8 cellular contexts compared by ENCODE assay signal in genomic region chr5:140114341-140115185, GRCh38. TPM values are rescaled to one million over a fixed set of nuclear protein-coding genes. Genes with fewer than 3 reads are reported as not detected.
A peak's percentile ranks its signal among the peaks of the same experiment; 100 is the strongest.
DNase-seq lines count a peak whose midpoint lies in the region; ATAC-seq and TF ChIP-seq lines count a peak whose summit lies in the region.

No MANE protein-coding gene starts in this region.

- peak overlapping the region; percentile 91 for H3K4me2 ChIP-seq in OCI-LY3 (ENCODE audit: low read length)

- peaks cover 35% of the 10 kb centered on the region for H3K4me1 Mint-ChIP-seq in neural crest cell

- H3K36me3 Mint-ChIP-seq in neural crest cell (ENCODE audit: low read depth) = peaks cover 4% of the 10 kb centered on the region

- H3K36me3 ChIP-seq in OCI-LY3 (replicated peaks; ENCODE audit: low read depth, low read length) = no peaks in the 10 kb centered on the region
- H3K36me3 ChIP-seq in aorta (ENCODE audit: control insufficient read depth in 1 of 2, insufficient read depth in 2 of 2, low read length in 1 of 2) = no peaks in the 10 kb centered on the region

- ATAC-seq in GM18870 (IDR thresholded peaks at IDR 0.05; ENCODE audit: unreplicated experiment) = peak; percentile 21
- ATAC-seq in HG03135 (IDR thresholded peaks at IDR 0.05; ENCODE audit: unreplicated experiment) = peak; percentile 30
- ATAC-seq in aorta (ENCODE audit: low FRiP score) = peak; percentile 70

- H3K9me3 ChIP-seq in OCI-LY3 (ENCODE audit: insufficient read depth, low read length) (no peaks in the 10 kb centered on the region), aorta (ENCODE audit: control insufficient read depth, low read length) (no peaks in the 10 kb centered on the region)

- peaks cover 76% of the 10 kb centered on the region for H3K27me3 Mint-ChIP-seq in neural crest cell (ENCODE audit: low read depth)

- H3K27ac ChIP-seq in OCI-LY3 (ENCODE audit: low read length) (peak overlapping the region; percentile 52), aorta (ENCODE audit: low read depth in 1 of 2, low read length in 2 of 2) (peak overlapping the region; percentile 49 to 62)

- DNase-seq in Ammon's horn (ENCODE audit: low spot score) (peak; percentile 50), foreskin fibroblast (peak; percentile 54 to 79), neural crest cell (ENCODE audit: low read depth, low spot score) (peak; percentile 49), aorta (peak; percentile 79 to 88)
- peak; percentile 79 for DNase-seq in activated effector memory CD4-positive, alpha-beta T cell treated with anti-CD3 and anti-CD28 coated beads, Interleukin-2, amount 50 U/mL, for 16 hours

- 10 to 11% methylated on average over 59 to 65 of the region's 65 CpGs for WGBS in aorta, 2 donors

- TF ChIP-seq CTCF in OCI-LY3 (IDR thresholded peaks at IDR 0.05; ENCODE audit: low read depth, low read length) (no peak), foreskin fibroblast (IDR thresholded peaks at IDR 0.05; ENCODE audit: low read depth, low read length) (no peak), neural crest cell (conservative IDR thresholded peaks at IDR 0.05) (no peak)

- peak overlapping the region; percentile 97 for H3K4me3 ChIP-seq in OCI-LY3 (ENCODE audit: low read length)
- peak overlapping the region; percentile 72 to 74 for H3K4me3 ChIP-seq in foreskin fibroblast (ENCODE audit: low read depth in 1 of 2, low read length in 2 of 2)
- H3K4me3 ChIP-seq in aorta (ENCODE audit: low read length in 2 of 2) = peak overlapping the region; percentile 76 to 77

- H3K9me3 Mint-ChIP-seq in neural crest cell = no peaks in the 10 kb centered on the region

- no peak overlapping the region for H2AFZ ChIP-seq in OCI-LY3 (ENCODE audit: low read depth, low read length)

- peaks cover 26% of the 10 kb centered on the region for H3K4me1 ChIP-seq in OCI-LY3 (ENCODE audit: low read length)
- peaks cover 0 to 3% of the 10 kb centered on the region in 2 donors for H3K4me1 ChIP-seq in aorta (ENCODE audit: control insufficient read depth in 1 of 2, insufficient read depth in 2 of 2, low read length in 2 of 2)

- H3K4me3 Mint-ChIP-seq in neural crest cell = peak overlapping the region; percentile 95

- H3K9ac ChIP-seq in OCI-LY3 (ENCODE audit: low read length) = peak overlapping the region; percentile 83

- peaks cover 22% of the 10 kb centered on the region; the same call in 1 of the 2 replicates for H4K20me1 ChIP-seq in OCI-LY3 (ENCODE audit: insufficient read depth, low read length)

- H3K27ac Mint-ChIP-seq in neural crest cell (ENCODE audit: unreplicated experiment) = no peak overlapping the region

- H3K27me3 ChIP-seq in OCI-LY3 (ENCODE audit: low read depth, low read length) = no peaks in the 10 kb centered on the region; the same call in 1 of the 2 replicates
- no peaks in the 10 kb centered on the region for H3K27me3 ChIP-seq in aorta (ENCODE audit: control insufficient read depth in 1 of 2, insufficient read depth in 2 of 2, low read length in 1 of 2)

- intact Hi-C loops in aorta (cut with DNase I) = loop anchor here (2.0 to 5.0 kb wide), 2 partner anchors 30 to 33 kb away; no protein-coding TSS in a partner anchor

- peaks cover 62% of the 10 kb centered on the region for H3K79me2 ChIP-seq in OCI-LY3 (ENCODE audit: low read length)

RNA-seq across cellular contexts. Expression of gene PURA, which starts 0.7 kb away (rescaled TPM):
- total RNA-seq in neural crest cell = 5.5 and 5.7 TPM in 2 replicates
- total RNA-seq in aorta = 10 to 100 TPM; 46.2 to 50.0 TPM
- 10 to 100 TPM in 1 of 2 donors, 1 to 10 TPM in 1; 5.2 to 14.0 TPM for polyA plus RNA-seq in aorta

RNA-seq across cellular contexts. Expression of gene IGIP, which starts 11.2 kb away (rescaled TPM):
- total RNA-seq in neural crest cell = 1.1 and 1.4 TPM in 2 replicates
- 10 to 100 TPM; 26.5 to 29.1 TPM for total RNA-seq in aorta
- 10 to 100 TPM; 12.9 to 20.7 TPM for polyA plus RNA-seq in aorta

Comparison
In these comparisons a context has a peak if more than half of its experiments do, and no peak if none do; other contexts are left out.
1. Peak in every context shown above with its lines: DNase-seq, ATAC-seq, H3K4me3 ChIP-seq and H3K27ac ChIP-seq.
2. RNA of gene IGIP, which starts 11.2 kb away (total RNA-seq): 26.5 to 29.1 TPM in aorta; 1.1 to 1.4 TPM in neural crest cell; every median in the first group is over 10 times any median in the second.